8 cellular contexts compared by ENCODE assay signal in the genomic region with DNA sequence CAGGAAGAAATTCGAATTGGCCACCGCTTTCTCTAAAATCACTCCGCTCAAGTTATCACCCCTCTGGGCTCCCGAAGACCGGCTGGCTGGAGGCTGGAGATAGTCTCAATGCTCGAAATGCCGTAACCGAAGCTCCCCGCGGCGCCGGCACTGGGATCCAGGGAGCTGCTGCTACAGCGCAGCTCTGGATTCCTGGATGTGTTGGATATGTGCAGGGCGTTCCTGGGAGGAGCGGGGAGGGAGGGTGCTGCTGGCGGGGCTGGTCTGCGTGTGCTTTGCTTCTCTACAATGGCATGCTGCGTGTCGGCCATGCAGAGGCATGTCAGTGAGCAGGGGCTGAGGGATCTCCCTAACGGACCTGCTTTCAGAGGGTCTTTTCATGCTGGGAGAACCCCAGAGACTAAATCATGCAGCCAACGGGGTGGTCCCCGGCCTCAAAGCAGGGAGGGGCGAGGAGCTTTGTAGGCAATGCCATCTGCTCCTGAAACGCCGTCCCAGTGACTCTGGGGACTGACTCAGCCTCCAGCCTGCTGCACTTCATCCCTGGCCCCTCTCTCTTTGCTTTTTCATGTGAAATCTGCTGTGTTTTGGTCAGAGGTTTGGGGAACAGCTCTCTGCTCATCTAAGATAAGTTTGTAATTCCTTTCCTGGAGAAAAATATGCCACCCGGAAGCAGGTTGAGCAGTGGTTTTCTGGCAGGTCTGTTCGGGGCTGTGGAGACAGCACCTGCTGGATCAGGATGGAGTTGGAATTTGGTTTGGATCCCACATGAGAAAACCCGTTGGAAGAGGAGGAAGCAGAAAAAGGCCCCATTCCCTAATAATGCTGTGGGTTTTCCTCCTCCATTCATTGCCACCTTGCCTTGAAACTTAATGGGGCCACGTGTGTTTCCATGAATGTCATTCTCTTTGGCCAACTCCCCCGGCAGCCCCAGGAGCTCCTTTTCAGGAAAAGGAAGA.
DNase-seq lines count a peak whose midpoint lies in the region; ATAC-seq, FAIRE-seq and TF ChIP-seq lines count a peak whose summit lies in the region.

No MANE protein-coding gene starts in this region.

- no peaks in the 10 kb centered on the region for H3K27me3 Mint-ChIP-seq in activated naive CD8-positive, alpha-beta T cell

- H3K4me1 Mint-ChIP-seq in activated naive CD8-positive, alpha-beta T cell (ENCODE audit: low read depth) = peaks cover 48% of the 10 kb centered on the region

- H3K27me3 ChIP-seq in heart right ventricle = no peaks in the 10 kb centered on the region
- no peaks in the 10 kb centered on the region for H3K27me3 ChIP-seq in pancreas

- no peak for FAIRE-seq in pancreas (lab: Jason Lieb, UNC)

- H3K9me3 ChIP-seq in heart right ventricle (no peaks in the 10 kb centered on the region), pancreas (no peaks in the 10 kb centered on the region)

- H3K4me3 ChIP-seq in heart right ventricle = peak overlapping the region; percentile 36 to 76 (median 58)
- H3K4me3 ChIP-seq in pancreas = peak overlapping the region in 2 of 4 donors; percentile 35 to 56

- WGBS in heart right ventricle, 2 donors = 10 to 12% methylated on average over 30 of the region's 30 CpGs
- 11 to 12% methylated on average over 30 of the region's 30 CpGs for WGBS in pancreas, 2 donors

- H3K4me1 ChIP-seq in heart right ventricle (peaks cover 45 to 92% (median 81%) of the 10 kb centered on the region in 9 donors), pancreas (peaks cover 4 to 17% (median 7%) of the 10 kb centered on the region in 3 donors)

- TF ChIP-seq CTCF in heart right ventricle (IDR thresholded peaks at IDR 0.05) = no peak
- no peak for TF ChIP-seq CTCF in pancreas (IDR thresholded peaks at IDR 0.05)

- H3K36me3 Mint-ChIP-seq in activated naive CD8-positive, alpha-beta T cell = peaks cover 5% of the 10 kb centered on the region

- H3K27ac Mint-ChIP-seq in activated naive CD8-positive, alpha-beta T cell = peak overlapping the region; percentile 99

- DNase-seq in ELR (ENCODE audit: low read depth) = peak; percentile 83
- peak; percentile 92 for DNase-seq in NCI-H1694 treated with DMSO at 0.1 percent for 48 hours (lab: John Stamatoyannopoulos, UW)
- DNase-seq in heart right ventricle = peak; percentile 71 to 75
- DNase-seq in pancreas = peak in 5 of 6 donors; percentile 34 to 76 (median 56)
- DNase-seq in SIG-M5 (lab: John Stamatoyannopoulos, UW) = no peak

- H3K9me3 Mint-ChIP-seq in activated naive CD8-positive, alpha-beta T cell (ENCODE audit: low read depth) = no peaks in the 10 kb centered on the region

- intact Hi-C loops in heart right ventricle (cut with DNase I) (no loop called here), pancreas (cut with DNase I) (no loop called here)

- H3K4me3 Mint-ChIP-seq in activated naive CD8-positive, alpha-beta T cell = peak overlapping the region; percentile 98

- H3K27ac ChIP-seq in heart right ventricle (peak overlapping the region; percentile 14 to 94 (median 84)), pancreas (peak overlapping the region; percentile 69 to 86 (median 84))

- ATAC-seq in heart right ventricle (peak; percentile 64 to 75 (median 69)), pancreas (peak; percentile 39 to 66 (median 50)), HG02623 (IDR thresholded peaks at IDR 0.05; ENCODE audit: unreplicated experiment) (no peak), HG03521 (IDR thresholded peaks at IDR 0.05; ENCODE audit: unreplicated experiment) (no peak)

- peaks cover 0 to 9% (median 0%) of the 10 kb centered on the region in 9 donors for H3K36me3 ChIP-seq in heart right ventricle
- no peaks in the 10 kb centered on the region for H3K36me3 ChIP-seq in pancreas

Comparison
In these comparisons a context has a peak if more than half of its experiments do, and no peak if none do; other contexts are left out.
1. ATAC-seq: peak in heart right ventricle (8 of 8) and pancreas (4 of 4); none in HG02623 (single experiment) and HG03521 (single experiment).